In the genomic region with DNA sequence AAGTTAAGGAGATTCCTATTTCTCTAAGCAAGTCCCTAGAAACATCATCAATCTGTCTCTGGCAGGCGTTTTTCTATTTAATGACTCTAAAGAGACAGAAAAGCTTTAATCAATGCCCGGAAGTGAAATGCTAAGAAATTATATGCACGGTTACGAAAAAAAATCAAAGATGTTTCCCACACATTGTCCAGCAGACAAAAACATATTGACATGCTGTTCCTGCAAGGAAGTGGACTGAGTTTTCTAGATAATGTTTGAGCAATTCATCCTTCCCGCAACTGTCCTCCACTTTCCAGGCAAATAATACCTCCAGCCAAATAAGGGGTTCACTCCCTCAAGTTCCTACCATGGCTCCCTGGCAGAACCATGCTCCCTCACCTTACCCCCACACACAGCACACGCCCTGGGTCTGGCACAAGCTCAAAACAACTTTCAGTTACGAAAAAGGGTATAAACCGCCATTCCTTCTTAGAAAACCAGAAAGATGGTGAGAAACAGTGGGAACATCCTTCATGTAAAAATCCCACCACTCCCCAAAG, we compare ENCODE assay signal across 16 cellular contexts.
"Had no signal": no experiment of that assay in that cellular context is flagged by ENCODE, and none has a peak within 500 bp of the region (broad histone marks: within the 10 kb centered on the region; RNA-seq: fewer than 3 reads in every experiment).

No MANE protein-coding gene starts in this region.

- H3K4me3 ChIP-seq: neural progenitor cell, psoas muscle, sigmoid colon, uterus had no signal

- H3K9me3 ChIP-seq: psoas muscle, sigmoid colon, uterus had no signal

- DNase-seq: cerebellar nuclear complex; immature natural killer cell; kidney; left cardiac atrium; left ventricle myocardium superior; nucleus accumbens; psoas muscle; retina; sigmoid colon; small intestine; stimulated activated CD4-positive, alpha-beta T cell treated with anti-CD3 and anti-CD28 coated beads, Interleukin-12 subunit alpha, Interleukin-12 subunit beta, amount 100 ng/mL, for 4 hours; stimulated activated naive CD4-positive, alpha-beta T cell; uterus had no signal

- ATAC-seq: left ventricle myocardium superior; natural killer cell treated with Interleukin-12 subunit alpha and Interleukin-12 subunit beta and Interleukin-15 and Interleukin-18, amount 100 ng/mL, for 72 hours; psoas muscle had no signal

- H3K27ac ChIP-seq: neural progenitor cell, parathyroid adenoma, psoas muscle, sigmoid colon had no signal

- H3K36me3 ChIP-seq: neural progenitor cell, sigmoid colon, uterus had no signal

- H3K4me1 ChIP-seq: parathyroid adenoma, psoas muscle, uterus had no signal

- H3K27me3 ChIP-seq: neural progenitor cell, sigmoid colon, uterus had no signal
